Comparison of ENCODE assay signal across 22 cellular contexts in genomic region chr1:171267391-171267790, GRCh38. TPM values are rescaled to one million over a fixed set of nuclear protein-coding genes. Genes with fewer than 3 reads are reported as not detected.
DNase-seq lines count a peak whose midpoint lies in the region; ATAC-seq, FAIRE-seq and TF ChIP-seq lines count a peak whose summit lies in the region.
"Had no signal": no experiment of that assay in that cellular context is flagged by ENCODE, and none has a peak within 500 bp of the region (broad histone marks: within the 10 kb centered on the region; RNA-seq: fewer than 3 reads in every experiment).

No MANE protein-coding gene starts in this region.

- TF ChIP-seq CTCF in bronchial epithelial cell (IDR thresholded peaks at IDR 0.05; ENCODE audit: insufficient read depth, low read length, severe bottlenecking): no peak

- H3K9me3 Mint-ChIP-seq in activated T-cell treated with anti-CD3 and anti-CD28 coated beads, Interleukin-2, amount 50 U/mL, for 72 hours: no peaks in the 10 kb centered on the region
- H3K9me3 Mint-ChIP-seq: activated naive CD4-positive, alpha-beta T cell treated with anti-CD3 and anti-CD28 coated beads, Interleukin-2, amount 50 U/mL, for 24 hours; endodermal cell had no signal

- H3K4me3 ChIP-seq in bronchial epithelial cell (ENCODE audit: low read depth, low read length): no peak overlapping the region
- H3K4me3 ChIP-seq: coronary artery had no signal

- H3K36me3 Mint-ChIP-seq in activated T-cell treated with anti-CD3 and anti-CD28 coated beads, Interleukin-2, amount 50 U/mL, for 72 hours (ENCODE audit: insufficient read depth in 2 of 2): no peaks in the 10 kb centered on the region
- H3K36me3 Mint-ChIP-seq: activated naive CD4-positive, alpha-beta T cell treated with anti-CD3 and anti-CD28 coated beads, Interleukin-2, amount 50 U/mL, for 24 hours had no signal

- H3K27me3 Mint-ChIP-seq in activated T-cell treated with anti-CD3 and anti-CD28 coated beads, Interleukin-2, amount 50 U/mL, for 72 hours (ENCODE audit: low read depth): peaks cover 30% of the 10 kb centered on the region
- H3K27me3 Mint-ChIP-seq: brain had no signal

- CTCF ChIA-PET in HEK293T (lab: Yijun Ruan, JAX): no interaction called here

- POLR2A ChIA-PET in HEK293T (lab: Yijun Ruan, JAX): no interaction called here

- H3K36me3 ChIP-seq in bronchial epithelial cell (ENCODE audit: control insufficient read depth, insufficient read depth, low read length): no peaks in the 10 kb centered on the region

- no peak overlapping the region for H3K27ac Mint-ChIP-seq in activated T-cell treated with anti-CD3 and anti-CD28 coated beads, Interleukin-2, amount 50 U/mL, for 72 hours
- H3K27ac Mint-ChIP-seq: activated naive CD4-positive, alpha-beta T cell treated with anti-CD3 and anti-CD28 coated beads, Interleukin-2, amount 50 U/mL, for 24 hours; endodermal cell had no signal

- no peaks in the 10 kb centered on the region for H3K27me3 ChIP-seq in bronchial epithelial cell (ENCODE audit: control insufficient read depth, insufficient read depth, low read length)

- peak; percentile 74 for ATAC-seq in sciatic nerve
- no peak for ATAC-seq in activated T-cell treated with anti-CD3 and anti-CD28 coated beads, Interleukin-2, amount 50 U/mL, for 72 hours (replicated peaks in 1 of 2)
- no peak for ATAC-seq in HG03095 (IDR thresholded peaks at IDR 0.05; ENCODE audit: unreplicated experiment)
- ATAC-seq: HCT116, left lobe of liver had no signal

- DNase-seq in LHCN-M2 (ENCODE audit: low read depth): peak; percentile 53
- peak; percentile 97 for DNase-seq in bronchial epithelial cell (ENCODE audit: low read depth)
- peak; percentile 21 for DNase-seq in fibroblast of the conjunctiva (ENCODE audit: low read depth)
- DNase-seq in sciatic nerve (ENCODE audit: low spot score): no peak
- DNase-seq in activated T-cell treated with anti-CD3 and anti-CD28 coated beads, Interleukin-2, amount 50 U/mL, for 72 hours: no peak
- no peak for DNase-seq in SK-N-DZ (ENCODE audit: low spot score)
- DNase-seq in HEK293T (ENCODE audit: extremely low spot score): no peak
- DNase-seq: activated CD4-positive, alpha-beta T cell treated with anti-CD3 and anti-CD28 coated beads for 1 hour; activated T-cell treated with anti-CD3 and anti-CD28 coated beads, Interleukin-2, amount 50 U/mL, for 48 hours; EL; endodermal cell; NCI-H1417; NCI-H2107; NCI-H526; stimulated activated CD4-positive, alpha-beta T cell treated with anti-CD3 and anti-CD28 coated beads, Interleukin-12 subunit alpha, Interleukin-12 subunit beta, amount 100 ng/mL, for 4 hours had no signal

- H3K4me3 Mint-ChIP-seq in activated T-cell treated with anti-CD3 and anti-CD28 coated beads, Interleukin-2, amount 50 U/mL, for 72 hours: no peak overlapping the region
- H3K4me3 Mint-ChIP-seq: activated naive CD4-positive, alpha-beta T cell treated with anti-CD3 and anti-CD28 coated beads, Interleukin-2, amount 50 U/mL, for 24 hours; endodermal cell had no signal

- intact Hi-C loops in sciatic nerve (cut with DNase I): no loop called here

- no peaks in the 10 kb centered on the region for H3K4me1 Mint-ChIP-seq in activated T-cell treated with anti-CD3 and anti-CD28 coated beads, Interleukin-2, amount 50 U/mL, for 72 hours (ENCODE audit: low read depth)
- H3K4me1 Mint-ChIP-seq: activated naive CD4-positive, alpha-beta T cell treated with anti-CD3 and anti-CD28 coated beads, Interleukin-2, amount 50 U/mL, for 24 hours; endodermal cell had no signal

- FAIRE-seq in bronchial epithelial cell (lab: Jason Lieb, UNC): peak; percentile 7

TF ChIP-seq in HEK293T, 16 proteins besides CTCF, POLR2A, EP300 and RAD21:
- TF ChIP-seq CTBP1 (IDR thresholded peaks at IDR 0.05; ENCODE audit: borderline replicate concordance) (no peak), FOXK2 (IDR thresholded peaks at IDR 0.05) (no peak), L3MBTL2 (conservative IDR thresholded peaks at IDR 0.05) (no peak), TARDBP (IDR thresholded peaks at IDR 0.05) (no peak), BHLHE40 (IDR thresholded peaks at IDR 0.05; ENCODE audit: borderline replicate concordance) (no peak), SUZ12 (IDR thresholded peaks at IDR 0.05) (no peak)

RNA-seq across cellular contexts. Expression of gene FMO1, which starts 19.1 kb away (rescaled TPM):
- total RNA-seq in LHCN-M2 (2014; rRNA removed) (not detected in 2 replicates), bronchial epithelial cell (not detected in 2 replicates), sciatic nerve (10.2 TPM)
- not detected for polyA plus RNA-seq in LHCN-M2 (2012)
- not detected for total RNA-seq in activated T-cell treated with anti-CD3 and anti-CD28 coated beads, Interleukin-2, amount 50 U/mL, for 72 hours
- polyA plus RNA-seq in SK-N-DZ (2014; cell fraction: cytosol; rRNA removed): not detected in 2 replicates
- not detected in 2 replicates for polyA plus RNA-seq in SK-N-DZ (2014; cell fraction: nucleus; rRNA removed)
- total RNA-seq: endodermal cell, left lobe of liver, M059J had no signal

RNA-seq across cellular contexts. Expression of gene FMO4, which starts 46.6 kb away (rescaled TPM):
- 2.6 and 2.8 TPM in 2 replicates for total RNA-seq in LHCN-M2 (2014; rRNA removed)
- polyA plus RNA-seq in LHCN-M2 (2012): 0.86 TPM
- total RNA-seq in bronchial epithelial cell: 0.79 and 1.2 TPM in 2 replicates
- total RNA-seq in sciatic nerve: 4.9 TPM
- 1 to 10 TPM; 1.5 to 2.3 TPM for total RNA-seq in activated T-cell treated with anti-CD3 and anti-CD28 coated beads, Interleukin-2, amount 50 U/mL, for 72 hours
- not detected in 2 replicates for polyA plus RNA-seq in SK-N-DZ (2014; cell fraction: cytosol; rRNA removed)
- polyA plus RNA-seq in SK-N-DZ (2014; cell fraction: nucleus; rRNA removed): not detected in 2 replicates

Comparison
In these comparisons a context has a peak if more than half of its experiments do, and no peak if none do; other contexts are left out.
1. DNase-seq: peak in LHCN-M2 (single experiment), bronchial epithelial cell (single experiment) and fibroblast of the conjunctiva (single experiment); none in sciatic nerve (single experiment), activated T-cell treated with anti-CD3 and anti-CD28 coated beads, Interleukin-2, amount 50 U/mL, for 72 hours (0 of 2), SK-N-DZ (single experiment) and HEK293T (single experiment).
2. RNA of gene FMO1, which starts 19.1 kb away (total RNA-seq): 10.2 TPM in sciatic nerve (single experiment); not detected in LHCN-M2, not detected in bronchial epithelial cell and not detected in activated T-cell treated with anti-CD3 and anti-CD28 coated beads, Interleukin-2, amount 50 U/mL, for 72 hours; every median in the first group is over 10 times any median in the second.